Comparison of ENCODE assay signal across 21 cellular contexts in the genomic region with DNA sequence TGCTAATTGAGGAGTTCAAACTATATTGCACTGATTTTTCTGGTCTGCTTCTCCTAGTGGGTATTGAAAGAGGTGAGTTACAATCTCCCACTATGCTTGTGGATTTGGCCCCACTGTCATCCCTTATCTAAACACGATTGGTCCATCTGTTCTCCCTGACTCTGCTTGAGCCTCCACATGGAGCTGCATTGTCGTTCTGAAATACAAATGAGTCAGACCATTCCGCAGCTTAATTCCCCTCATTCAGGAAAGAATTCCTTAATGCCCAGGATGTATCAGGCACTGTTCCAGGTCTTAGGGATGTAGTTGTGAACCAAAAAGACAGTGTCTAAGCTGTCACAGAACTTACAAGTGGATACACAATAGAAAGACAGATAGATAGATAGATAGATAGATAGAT.
"Had no signal": no experiment of that assay in that cellular context is flagged by ENCODE, and none has a peak within 500 bp of the region (broad histone marks: within the 10 kb centered on the region; RNA-seq: fewer than 3 reads in every experiment).

No MANE protein-coding gene starts in this region.

- H3K4me1 Mint-ChIP-seq: activated CD4-positive, alpha-beta T cell treated with anti-CD3 and anti-CD28 coated beads, Interleukin-2, amount 10 ng/mL, durations not matched to agents 7 days and 5 days; activated T-helper 17 cell treated with anti-CD3 and anti-CD28 coated beads, Interleukin-2, amount 50 U/mL, for 72 hours had no signal

- DNase-seq: activated CD4-positive, alpha-beta memory T cell treated with anti-CD3 and anti-CD28 coated beads for 36 hours; activated CD4-positive, alpha-beta T cell treated with anti-CD3 and anti-CD28 coated beads, Interleukin-2, amount 10 ng/mL, durations not matched to agents 7 days and 5 days; activated CD4-positive, CD25-positive, alpha-beta regulatory T cell; activated CD8-positive, alpha-beta memory T cell treated with anti-CD3 and anti-CD28 coated beads for 24 hours; activated gamma-delta T cell; activated naive CD4-positive, alpha-beta T cell treated with anti-CD3 and anti-CD28 coated beads for 36 hours; activated T-cell treated with anti-CD3 and anti-CD28 coated beads, Interleukin-2, amount 50 U/mL, for 4 hours; amygdala; cerebellar nuclear complex; MG63; MV-4-11; NCI-H1092 treated with DMSO at 0.1 percent for 48 hours; NCI-H1417 treated with DMSO at 0.1 percent for 48 hours; NCI-H1694 treated with DMSO at 0.1 percent for 48 hours; NCI-H2029 treated with DMSO at 0.1 percent for 48 hours; NCI-H524; NCI-H748 treated with DMSO at 0.1 percent for 48 hours; RPMI8226; T-helper 1 cell had no signal

- H3K9me3 Mint-ChIP-seq: activated CD4-positive, alpha-beta memory T cell treated with anti-CD3 and anti-CD28 coated beads for 36 hours; activated CD4-positive, alpha-beta T cell treated with anti-CD3 and anti-CD28 coated beads, Interleukin-2, amount 10 ng/mL, durations not matched to agents 7 days and 5 days; activated naive CD4-positive, alpha-beta T cell treated with anti-CD3 and anti-CD28 coated beads for 36 hours; activated T-cell treated with anti-CD3 and anti-CD28 coated beads, Interleukin-2, amount 50 U/mL, for 4 hours had no signal

- H3K4me3 ChIP-seq: MG63 had no signal

- H3K4me3 Mint-ChIP-seq: activated CD4-positive, alpha-beta memory T cell treated with anti-CD3 and anti-CD28 coated beads for 36 hours; activated CD4-positive, alpha-beta T cell treated with anti-CD3 and anti-CD28 coated beads, Interleukin-2, amount 10 ng/mL, durations not matched to agents 7 days and 5 days; activated naive CD4-positive, alpha-beta T cell treated with anti-CD3 and anti-CD28 coated beads for 36 hours; activated naive CD8-positive, alpha-beta T cell; activated T-cell treated with anti-CD3 and anti-CD28 coated beads, Interleukin-2, amount 50 U/mL, for 4 hours; activated T-helper 17 cell treated with anti-CD3 and anti-CD28 coated beads, Interleukin-2, amount 50 U/mL, for 72 hours had no signal

- H3K27ac Mint-ChIP-seq: activated CD4-positive, alpha-beta memory T cell treated with anti-CD3 and anti-CD28 coated beads for 36 hours; activated CD4-positive, alpha-beta T cell treated with anti-CD3 and anti-CD28 coated beads, Interleukin-2, amount 10 ng/mL, durations not matched to agents 7 days and 5 days; activated naive CD4-positive, alpha-beta T cell treated with anti-CD3 and anti-CD28 coated beads for 36 hours; activated naive CD8-positive, alpha-beta T cell; activated T-helper 17 cell treated with anti-CD3 and anti-CD28 coated beads, Interleukin-2, amount 50 U/mL, for 72 hours had no signal

- H3K36me3 Mint-ChIP-seq: activated CD4-positive, alpha-beta memory T cell treated with anti-CD3 and anti-CD28 coated beads for 36 hours; activated naive CD8-positive, alpha-beta T cell had no signal
